ENCODE assay signal across 9 cellular contexts in genomic region chr5:98775246-98775961, GRCh38. TPM values are rescaled to one million over a fixed set of nuclear protein-coding genes. Genes with fewer than 3 reads are reported as not detected.
DNase-seq lines count a peak whose midpoint lies in the region; ATAC-seq and TF ChIP-seq lines count a peak whose summit lies in the region.
"Had no signal": no experiment of that assay in that cellular context is flagged by ENCODE, and none has a peak within 500 bp of the region (broad histone marks: within the 10 kb centered on the region; RNA-seq: fewer than 3 reads in every experiment).

No MANE protein-coding gene starts in this region.

- H3K27me3 ChIP-seq in kidney epithelial cell (ENCODE audit: control insufficient read depth, insufficient read depth, low read length) (no peaks in the 10 kb centered on the region), subcutaneous abdominal adipose tissue (ENCODE audit: control insufficient read depth in 5 of 5, insufficient read depth in 4 of 5, low read length in 5 of 5) (no peaks in the 10 kb centered on the region)

- ATAC-seq in activated naive CD8-positive, alpha-beta T cell treated with anti-CD3 and anti-CD28 coated beads, Interleukin-2, amount 50 U/mL, for 24 hours = no peak

- no peak for TF ChIP-seq CTCF in kidney epithelial cell (IDR thresholded peaks at IDR 0.05; ENCODE audit: insufficient read depth, low read length, poor library complexity, severe bottlenecking)

- H3K27me3 Mint-ChIP-seq in activated CD4-positive, alpha-beta T cell treated with anti-CD3 and anti-CD28 coated beads, Interleukin-2, amount 10 ng/mL, durations not matched to agents 7 days and 5 days = peaks cover 58% of the 10 kb centered on the region
- H3K27me3 Mint-ChIP-seq in activated naive CD8-positive, alpha-beta T cell treated with anti-CD3 and anti-CD28 coated beads, Interleukin-2, amount 50 U/mL, for 24 hours = peaks cover 25% of the 10 kb centered on the region

- peak overlapping the region in 3 of 5 donors; percentile 79 to 84 (median 81) for H3K9ac ChIP-seq in subcutaneous abdominal adipose tissue (ENCODE audit: low read length in 5 of 5)

- CTCF ChIA-PET in activated CD4-positive, alpha-beta T cell treated with anti-CD3 and anti-CD28 coated beads, Interleukin-2, amount 10 ng/mL, durations not matched to agents 7 days and 5 days (lab: Charles Lee) = interaction anchor here (0.6 to 1.7 kb wide), 2 partner anchors 10 to 1531 kb away, joined by 3 read pairs; no protein-coding TSS in a partner anchor

- H3K27ac Mint-ChIP-seq in activated CD4-positive, alpha-beta T cell treated with anti-CD3 and anti-CD28 coated beads, Interleukin-2, amount 10 ng/mL, durations not matched to agents 7 days and 5 days = no peak overlapping the region
- no peak overlapping the region for H3K27ac Mint-ChIP-seq in activated naive CD8-positive, alpha-beta T cell treated with anti-CD3 and anti-CD28 coated beads, Interleukin-2, amount 50 U/mL, for 24 hours

- no peaks in the 10 kb centered on the region for H3K9me3 Mint-ChIP-seq in activated CD4-positive, alpha-beta T cell treated with anti-CD3 and anti-CD28 coated beads, Interleukin-2, amount 10 ng/mL, durations not matched to agents 7 days and 5 days
- H3K9me3 Mint-ChIP-seq in activated naive CD8-positive, alpha-beta T cell treated with anti-CD3 and anti-CD28 coated beads, Interleukin-2, amount 50 U/mL, for 24 hours = no peaks in the 10 kb centered on the region

- DNase-seq in activated CD4-positive, alpha-beta T cell treated with anti-CD3 and anti-CD28 coated beads, Interleukin-2, amount 10 ng/mL, durations not matched to agents 7 days and 5 days = no peak
- no peak for DNase-seq in activated CD4-positive, alpha-beta T cell treated with anti-CD3 and anti-CD28 coated beads for 4 hours
- DNase-seq in activated naive CD8-positive, alpha-beta T cell treated with anti-CD3 and anti-CD28 coated beads, Interleukin-2, amount 50 U/mL, for 24 hours = no peak
- no peak for DNase-seq in kidney epithelial cell (ENCODE audit: low read depth)
- no peak for DNase-seq in COLO668 (lab: John Stamatoyannopoulos, UW; ENCODE audit: unreplicated experiment)
- DNase-seq in C1 segment of cervical spinal cord (lab: John Stamatoyannopoulos, UW) = no peak
- no peak for DNase-seq in stimulated activated CD4-positive, alpha-beta T cell treated with anti-CD3 and anti-CD28 coated beads, Interleukin-15, amount 100 ng/mL, for 24 hours
- DNase-seq: activated effector memory CD4-positive, alpha-beta T cell treated with anti-CD3 and anti-CD28 coated beads, Interleukin-2, amount 50 U/mL, for 16 hours had no signal

- POLR2A ChIA-PET in activated CD4-positive, alpha-beta T cell treated with anti-CD3 and anti-CD28 coated beads, Interleukin-2, amount 10 ng/mL, durations not matched to agents 7 days and 5 days (lab: Charles Lee) = no interaction called here

- H3K4me1 Mint-ChIP-seq in activated CD4-positive, alpha-beta T cell treated with anti-CD3 and anti-CD28 coated beads, Interleukin-2, amount 10 ng/mL, durations not matched to agents 7 days and 5 days = peaks cover 39% of the 10 kb centered on the region
- H3K4me1 Mint-ChIP-seq in activated naive CD8-positive, alpha-beta T cell treated with anti-CD3 and anti-CD28 coated beads, Interleukin-2, amount 50 U/mL, for 24 hours = peaks cover 49% of the 10 kb centered on the region

- H3K36me3 Mint-ChIP-seq in activated CD4-positive, alpha-beta T cell treated with anti-CD3 and anti-CD28 coated beads, Interleukin-2, amount 10 ng/mL, durations not matched to agents 7 days and 5 days (ENCODE audit: low read depth) = no peaks in the 10 kb centered on the region
- peaks cover 2% of the 10 kb centered on the region for H3K36me3 Mint-ChIP-seq in activated naive CD8-positive, alpha-beta T cell treated with anti-CD3 and anti-CD28 coated beads, Interleukin-2, amount 50 U/mL, for 24 hours (ENCODE audit: low read depth)

- H3K4me3 ChIP-seq in kidney epithelial cell (ENCODE audit: low read depth, low read length) (peak overlapping the region; percentile 62), subcutaneous abdominal adipose tissue (ENCODE audit: low read depth in 1 of 5, low read length in 5 of 5) (peak overlapping the region; percentile 82 to 93 (median 90))

- no peaks in the 10 kb centered on the region for H3K9me3 ChIP-seq in subcutaneous abdominal adipose tissue (ENCODE audit: control insufficient read depth in 5 of 5, low read length in 5 of 5)

- H3K4me1 ChIP-seq in subcutaneous abdominal adipose tissue (ENCODE audit: control insufficient read depth in 5 of 5, insufficient read depth in 5 of 5, low read length in 5 of 5) = peaks cover 0 to 53% (median 48%) of the 10 kb centered on the region in 5 donors

- H3K27ac ChIP-seq in subcutaneous abdominal adipose tissue (ENCODE audit: low read depth, low read length) = peak overlapping the region; percentile 77

- H3K36me3 ChIP-seq in kidney epithelial cell (ENCODE audit: control insufficient read depth, insufficient read depth, low read length) (no peaks in the 10 kb centered on the region), subcutaneous abdominal adipose tissue (ENCODE audit: control insufficient read depth in 5 of 5, insufficient read depth in 5 of 5, low read length in 5 of 5) (peaks cover 0 to 11% (median 6%) of the 10 kb centered on the region in 5 donors)

- H3K4me3 Mint-ChIP-seq in activated CD4-positive, alpha-beta T cell treated with anti-CD3 and anti-CD28 coated beads, Interleukin-2, amount 10 ng/mL, durations not matched to agents 7 days and 5 days = peak overlapping the region; percentile 96
- H3K4me3 Mint-ChIP-seq in activated naive CD8-positive, alpha-beta T cell treated with anti-CD3 and anti-CD28 coated beads, Interleukin-2, amount 50 U/mL, for 24 hours = peak overlapping the region; percentile 96

RNA-seq across cellular contexts. Expression of gene RGMB, which starts 1.9 kb away (rescaled TPM):
- total RNA-seq in activated CD4-positive, alpha-beta T cell treated with anti-CD3 and anti-CD28 coated beads, Interleukin-2, amount 10 ng/mL, durations not matched to agents 7 days and 5 days = 1 to 10 TPM; 1.4 to 1.7 TPM
- total RNA-seq in kidney epithelial cell = 21.6 and 31.5 TPM in 2 replicates
